19 cellular contexts compared by ENCODE assay signal in genomic region chr15:52236015-52236414, GRCh38. TPM values are rescaled to one million over a fixed set of nuclear protein-coding genes. Genes with fewer than 3 reads are reported as not detected.
DNase-seq lines count a peak whose midpoint lies in the region; ATAC-seq and TF ChIP-seq lines count a peak whose summit lies in the region.
"Had no signal": no experiment of that assay in that cellular context is flagged by ENCODE, and none has a peak within 500 bp of the region (broad histone marks: within the 10 kb centered on the region; RNA-seq: fewer than 3 reads in every experiment).

No MANE protein-coding gene starts in this region.

- intact Hi-C loops in Right ventricle myocardium superior (cut with DNase I): no loop called here
- intact Hi-C loops in cardiac septum (cut with DNase I): no loop called here
- intact Hi-C loops in natural killer cell (cut with micrococcal nuclease): no loop called here
- intact Hi-C loops in vagina (cut with DNase I): no loop called here

- no peaks in the 10 kb centered on the region for H3K27me3 Mint-ChIP-seq in stimulated activated naive B cell treated with anti-CD40 and anti-IgM and Interleukin-4, amounts not matched to agents 10 μg/mL and 1 μg/mL and 100 μg/mL, for 72 hours
- peaks cover 0 to 8% of the 10 kb centered on the region in 2 donors for H3K27me3 Mint-ChIP-seq in natural killer cell (ENCODE audit: low read depth in 2 of 2)

- DNase-seq in Right ventricle myocardium superior (no peak), cardiac septum (ENCODE audit: low spot score) (no peak), epithelial cell of esophagus (ENCODE audit: low read depth) (peak; percentile 8), natural killer cell (no peak), vagina (ENCODE audit: extremely low spot score in 2 of 2) (no peak), activated T-cell treated with anti-CD3 and anti-CD28 coated beads for 4 hours (no peak)
- DNase-seq in stimulated activated naive B cell treated with anti-CD40 and anti-IgM and Interleukin-4, amounts not matched to agents 10 μg/mL and 1 μg/mL and 100 μg/mL, for 72 hours: peak; percentile 29
- DNase-seq: activated CD4-positive, alpha-beta memory T cell treated with anti-CD3 and anti-CD28 coated beads, Interleukin-2, amount 10 ng/mL, durations not matched to agents 7 days and 5 days; activated gamma-delta T cell treated with Interleukin-2 at 50 U/mL for 16 hours; foreskin keratinocyte; NCI-H1436; NCI-H446; ovary; RPMI8226; T-helper 9 cell had no signal

- no peak overlapping the region for H2AFZ ChIP-seq in OCI-LY3 (ENCODE audit: low read depth, low read length)

- H3K27ac Mint-ChIP-seq in stimulated activated naive B cell treated with anti-CD40 and anti-IgM and Interleukin-4, amounts not matched to agents 10 μg/mL and 1 μg/mL and 100 μg/mL, for 72 hours: peak overlapping the region; percentile 99
- H3K27ac Mint-ChIP-seq in natural killer cell: no peak overlapping the region
- H3K27ac Mint-ChIP-seq: mesothelial cell of epicardium had no signal

- H3K4me1 Mint-ChIP-seq in stimulated activated naive B cell treated with anti-CD40 and anti-IgM and Interleukin-4, amounts not matched to agents 10 μg/mL and 1 μg/mL and 100 μg/mL, for 72 hours: peaks cover 41 to 74% of the 10 kb centered on the region in 2 donors
- H3K4me1 Mint-ChIP-seq in natural killer cell: no peaks in the 10 kb centered on the region

- H3K4me1 ChIP-seq in OCI-LY3 (ENCODE audit: low read length) (peaks cover 55% of the 10 kb centered on the region), vagina (no peaks in the 10 kb centered on the region)

- H3K27me3 ChIP-seq in OCI-LY3 (ENCODE audit: low read depth, low read length) (no peaks in the 10 kb centered on the region), vagina (no peaks in the 10 kb centered on the region)
- H3K27me3 ChIP-seq: cardiac muscle cell, ovary had no signal

- TF ChIP-seq POLR2A in vagina (IDR thresholded peaks at IDR 0.05): no peak

- H4K20me1 ChIP-seq in OCI-LY3 (ENCODE audit: insufficient read depth, low read length): no peaks in the 10 kb centered on the region

- peak overlapping the region; percentile 74 for H3K9ac ChIP-seq in OCI-LY3 (ENCODE audit: low read length)

- H3K4me3 Mint-ChIP-seq in stimulated activated naive B cell treated with anti-CD40 and anti-IgM and Interleukin-4, amounts not matched to agents 10 μg/mL and 1 μg/mL and 100 μg/mL, for 72 hours: peak overlapping the region; percentile 32 to 62
- no peak overlapping the region for H3K4me3 Mint-ChIP-seq in natural killer cell
- H3K4me3 Mint-ChIP-seq: activated CD4-positive, alpha-beta memory T cell treated with anti-CD3 and anti-CD28 coated beads, Interleukin-2, amount 10 ng/mL, durations not matched to agents 7 days and 5 days; mesothelial cell of epicardium had no signal

- no peaks in the 10 kb centered on the region for H3K79me2 ChIP-seq in OCI-LY3 (ENCODE audit: low read length)

- no peaks in the 10 kb centered on the region for H3K36me3 Mint-ChIP-seq in stimulated activated naive B cell treated with anti-CD40 and anti-IgM and Interleukin-4, amounts not matched to agents 10 μg/mL and 1 μg/mL and 100 μg/mL, for 72 hours
- H3K36me3 Mint-ChIP-seq in natural killer cell: no peaks in the 10 kb centered on the region

- ATAC-seq in Right ventricle myocardium superior (ENCODE audit: poor library complexity) (peak; percentile 32), natural killer cell (no peak)
- peak; percentile 20 to 62 for ATAC-seq in stimulated activated naive B cell treated with anti-CD40 and anti-IgM and Interleukin-4, amounts not matched to agents 10 μg/mL and 1 μg/mL and 100 μg/mL, for 72 hours (replicated peaks)
- ATAC-seq: foreskin keratinocyte had no signal

- H3K9me3 Mint-ChIP-seq in stimulated activated naive B cell treated with anti-CD40 and anti-IgM and Interleukin-4, amounts not matched to agents 10 μg/mL and 1 μg/mL and 100 μg/mL, for 72 hours: no peaks in the 10 kb centered on the region
- no peaks in the 10 kb centered on the region for H3K9me3 Mint-ChIP-seq in natural killer cell
- H3K9me3 Mint-ChIP-seq: activated CD4-positive, alpha-beta memory T cell treated with anti-CD3 and anti-CD28 coated beads, Interleukin-2, amount 10 ng/mL, durations not matched to agents 7 days and 5 days; mesothelial cell of epicardium had no signal

- H3K4me2 ChIP-seq in OCI-LY3 (ENCODE audit: low read length): peak overlapping the region; percentile 58
- H3K4me2 ChIP-seq: smooth muscle cell had no signal

- TF ChIP-seq CTCF in OCI-LY3 (IDR thresholded peaks at IDR 0.05; ENCODE audit: low read depth, low read length) (no peak), epithelial cell of esophagus (IDR thresholded peaks at IDR 0.05; ENCODE audit: insufficient read depth, low read depth, low read length, missing control alignments) (no peak), natural killer cell (IDR thresholded peaks at IDR 0.05) (no peak), vagina (IDR thresholded peaks at IDR 0.05) (no peak)

- H3K36me3 ChIP-seq in OCI-LY3 (replicated peaks; ENCODE audit: low read depth, low read length): no peaks in the 10 kb centered on the region
- H3K36me3 ChIP-seq in vagina: no peaks in the 10 kb centered on the region
- H3K36me3 ChIP-seq: cardiac muscle cell, ovary had no signal

- H3K27ac ChIP-seq in OCI-LY3 (ENCODE audit: low read length) (peak overlapping the region; percentile 99), vagina (no peak overlapping the region)
- H3K27ac ChIP-seq: cardiac muscle cell, foreskin keratinocyte, ovary had no signal

- H3K9me3 ChIP-seq in OCI-LY3 (ENCODE audit: insufficient read depth, low read length) (no peaks in the 10 kb centered on the region), vagina (no peaks in the 10 kb centered on the region)
- H3K9me3 ChIP-seq: ovary had no signal

- H3K4me3 ChIP-seq in OCI-LY3 (ENCODE audit: low read length) (peak overlapping the region; percentile 15; the same call in 1 of the 2 replicates), epithelial cell of esophagus (ENCODE audit: low read length) (no peak overlapping the region), vagina (no peak overlapping the region)
- H3K4me3 ChIP-seq: cardiac muscle cell, ovary, smooth muscle cell had no signal

RNA-seq across cellular contexts. Expression of gene GNB5, which starts 44.8 kb away (rescaled TPM):
- total RNA-seq in Right ventricle myocardium superior: 7.8 TPM
- 9.7 TPM for total RNA-seq in cardiac septum
- total RNA-seq in natural killer cell: 10 to 100 TPM; 22.5 to 31.3 (median 23.0) TPM
- 48.6 TPM for total RNA-seq in vagina

RNA-seq across cellular contexts. Expression of gene MYO5C, which starts 59.6 kb away (rescaled TPM):
- 2.3 TPM for total RNA-seq in Right ventricle myocardium superior
- total RNA-seq in cardiac septum: 2.0 TPM
- total RNA-seq in natural killer cell: under 1 TPM; 0.45 to 0.82 (median 0.60) TPM
- total RNA-seq in vagina: 10.3 TPM

Comparison
In these comparisons a context has a peak if more than half of its experiments do, and no peak if none do; other contexts are left out.
1. ATAC-seq: peak in Right ventricle myocardium superior (single experiment) and stimulated activated naive B cell treated with anti-CD40 and anti-IgM and Interleukin-4, amounts not matched to agents 10 μg/mL and 1 μg/mL and 100 μg/mL, for 72 hours (2 of 2); none in natural killer cell (0 of 3).
2. DNase-seq: peak in epithelial cell of esophagus (single experiment) and stimulated activated naive B cell treated with anti-CD40 and anti-IgM and Interleukin-4, amounts not matched to agents 10 μg/mL and 1 μg/mL and 100 μg/mL, for 72 hours (single experiment); none in Right ventricle myocardium superior (single experiment), cardiac septum (single experiment), natural killer cell (single experiment), vagina (0 of 2) and activated T-cell treated with anti-CD3 and anti-CD28 coated beads for 4 hours (single experiment).